In genomic region chr14:95875831-95876768, GRCh38 we compare ENCODE assay signal across 12 cellular contexts. TPM values are rescaled to one million over a fixed set of nuclear protein-coding genes. Genes with fewer than 3 reads are reported as not detected.
DNase-seq lines count a peak whose midpoint lies in the region; ATAC-seq, FAIRE-seq and TF ChIP-seq lines count a peak whose summit lies in the region.
"Had no signal": no experiment of that assay in that cellular context is flagged by ENCODE, and none has a peak within 500 bp of the region (broad histone marks: within the 10 kb centered on the region; RNA-seq: fewer than 3 reads in every experiment).

No MANE protein-coding gene starts in this region.

- peak in 3 of 4 donors; percentile 51 to 67 (median 65) for ATAC-seq in pancreas
- ATAC-seq in GM18861 (IDR thresholded peaks at IDR 0.05; ENCODE audit: unreplicated experiment), result no peak
- ATAC-seq in GM18520 (IDR thresholded peaks at IDR 0.05; ENCODE audit: unreplicated experiment), result no peak

- H3K36me3 ChIP-seq in pancreas, result no peaks in the 10 kb centered on the region

- H3K9me3 ChIP-seq in pancreas, result no peaks in the 10 kb centered on the region

- H3K4me1 ChIP-seq in pancreas, result peaks cover 0 to 6% (median 0%) of the 10 kb centered on the region in 3 donors

- TF ChIP-seq CTCF in coronary artery (IDR thresholded peaks at IDR 0.05) (no peak), pancreas (IDR thresholded peaks at IDR 0.05) (no peak)

- intact Hi-C loops in pancreas (cut with DNase I), result no loop called here

- peaks cover 0 to 15% (median 7%) of the 10 kb centered on the region in 4 donors for H3K27me3 ChIP-seq in pancreas

- H3K4me3 ChIP-seq in coronary artery (peak overlapping the region; percentile 44), pancreas (peak overlapping the region in 3 of 4 donors; percentile 2 to 30 (median 11))

- FAIRE-seq in pancreas (lab: Jason Lieb, UNC), result no peak

- WGBS in pancreas, 2 donors, result 1 to 2% methylated on average over 64 to 103 of the region's 103 CpGs

- peak; percentile 27 for DNase-seq in DMS79 treated with DMSO at 0.1 percent for 48 hours (lab: John Stamatoyannopoulos, UW)
- DNase-seq in DMS79 (lab: John Stamatoyannopoulos, UW), result no peak
- DNase-seq in NCI-H1092 (lab: John Stamatoyannopoulos, UW), result peak; percentile 58
- no peak for DNase-seq in coronary artery (ENCODE audit: low spot score)
- DNase-seq in pancreas, result no peak
- no peak for DNase-seq in dedifferentiated amniotic fluid mesenchymal stem cell (ENCODE audit: extremely low spot score)
- DNase-seq: foreskin melanocyte, NCI-H2029 treated with DMSO at 0.1 percent for 48 hours had no signal

- H3K27ac ChIP-seq in coronary artery (no peak overlapping the region), pancreas (no peak overlapping the region)

RNA-seq across cellular contexts. Expression of gene TUNAR, which starts 0.5 kb away (rescaled TPM):
- 1 to 10 TPM in 2 of 6 donors, under 1 TPM in 4; 0.23 to 1.8 (median 0.77) TPM for total RNA-seq in pancreas
- 10 to 100 TPM in 1 of 2 donors, 1 to 10 TPM in 1; 3.8 to 12.7 TPM for polyA plus RNA-seq in pancreas
- total RNA-seq: A172; natural killer cell treated with Interleukin-12 subunit alpha and Interleukin-12 subunit beta and Interleukin-15 and Interleukin-18, amount 100 ng/mL, for 72 hours had no signal

Comparison
In these comparisons a context has a peak if more than half of its experiments do, and no peak if none do; other contexts are left out.
1. DNase-seq: peak in DMS79 treated with DMSO at 0.1 percent for 48 hours (single experiment) and NCI-H1092 (single experiment); none in DMS79 (single experiment), coronary artery (single experiment), pancreas (0 of 6) and dedifferentiated amniotic fluid mesenchymal stem cell (single experiment).
2. ATAC-seq: peak in pancreas (3 of 4); none in GM18861 (single experiment) and GM18520 (single experiment).